In the genomic region with DNA sequence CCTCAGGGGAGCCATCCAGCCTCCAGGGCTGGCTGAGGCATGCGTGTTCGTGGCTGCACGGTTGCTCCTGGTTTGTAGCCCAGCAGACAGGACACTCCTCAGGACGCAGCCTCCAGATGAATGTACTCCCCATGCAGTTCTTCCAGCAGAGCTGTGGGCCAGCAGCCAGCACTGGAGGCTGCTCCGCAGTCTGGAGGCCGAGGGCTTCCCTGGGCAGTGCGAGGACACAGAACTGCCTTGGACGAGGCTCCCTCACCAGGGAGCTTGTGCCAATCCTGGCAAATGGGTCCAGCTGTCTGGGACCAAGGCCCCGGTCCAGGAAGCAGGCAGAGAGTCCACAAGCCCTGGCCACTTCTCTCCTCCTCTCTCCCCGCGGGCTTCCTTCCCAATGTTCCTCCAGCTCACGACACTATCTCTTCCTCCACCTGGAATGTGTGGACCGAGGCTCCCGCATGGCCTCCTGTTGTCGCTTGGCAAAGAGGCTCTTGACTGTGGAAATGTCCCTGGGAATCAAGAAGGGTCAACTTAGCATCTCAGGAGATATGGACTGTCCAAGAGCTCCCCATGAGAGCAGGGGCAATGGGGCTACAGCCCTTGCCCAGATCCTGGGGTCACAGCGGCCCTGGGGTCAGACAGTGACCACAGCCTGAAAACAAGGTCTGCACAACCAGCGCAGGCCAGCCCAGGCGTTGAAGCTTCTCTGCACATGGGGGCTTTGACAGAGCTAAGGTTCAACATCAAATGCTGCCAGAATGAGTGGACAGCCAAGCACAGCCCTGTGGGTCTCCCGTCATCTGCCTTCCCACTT, we compare ENCODE assay signal across 13 cellular contexts. TPM values are rescaled to one million over a fixed set of nuclear protein-coding genes. Genes with fewer than 3 reads are reported as not detected.
DNase-seq lines count a peak whose midpoint lies in the region; ATAC-seq and TF ChIP-seq lines count a peak whose summit lies in the region.
"Had no signal": no experiment of that assay in that cellular context is flagged by ENCODE, and none has a peak within 500 bp of the region (broad histone marks: within the 10 kb centered on the region; RNA-seq: fewer than 3 reads in every experiment).

No MANE protein-coding gene starts in this region.

- H3K27me3 ChIP-seq in MG63 = no peaks in the 10 kb centered on the region
- no peaks in the 10 kb centered on the region for H3K27me3 ChIP-seq in lower lobe of right lung (ENCODE audit: low read depth)
- H3K27me3 ChIP-seq in PC-9 (ENCODE audit: insufficient read depth, low read depth) = no peaks in the 10 kb centered on the region

- intact Hi-C loops in lower lobe of right lung (cut with DNase I) (no loop called here), PC-9 (cut with micrococcal nuclease; ENCODE audit: unreplicated experiment) (no loop called here)

- peak; percentile 89 for DNase-seq in MG63
- peak; percentile 67 for DNase-seq in cerebellar cortex (ENCODE audit: low spot score)
- peak; percentile 47 for DNase-seq in lower lobe of right lung
- DNase-seq in substantia nigra (lab: John Stamatoyannopoulos, UW) = peak in 28 of 49 donors; percentile 7 to 81 (median 37)
- no peak for DNase-seq in germinal center (ENCODE audit: low spot score)
- no peak for DNase-seq in PC-9
- DNase-seq in DMS53 treated with DMSO at 0.1 percent for 48 hours (lab: John Stamatoyannopoulos, UW; ENCODE audit: unreplicated experiment) = no peak
- DNase-seq: activated naive CD8-positive, alpha-beta T cell treated with anti-CD3 and anti-CD28 coated beads, Interleukin-2, amount 50 U/mL, for 24 hours; effector CD4-positive, alpha-beta T cell; NCI-H1694 had no signal

- H2AFZ ChIP-seq in PC-9 = no peak overlapping the region

- POLR2A ChIA-PET in PC-9 (lab: Charles Lee; ENCODE audit: unreplicated experiment) = interaction anchor here (0.7 kb wide), 1 partner anchor 26 kb away, joined by 3 read pairs; no protein-coding TSS in a partner anchor

- H3K4me3 ChIP-seq in MG63 = no peak overlapping the region
- no peak overlapping the region for H3K4me3 ChIP-seq in lower lobe of right lung
- H3K4me3 ChIP-seq in PC-9 = no peak overlapping the region
- H3K4me3 ChIP-seq: K562, lung, prostate gland had no signal

- no peaks in the 10 kb centered on the region for H4K20me1 ChIP-seq in PC-9 (ENCODE audit: insufficient read depth)

- no peaks in the 10 kb centered on the region for H3K9me3 ChIP-seq in MG63
- no peaks in the 10 kb centered on the region for H3K9me3 ChIP-seq in lower lobe of right lung
- no peaks in the 10 kb centered on the region for H3K9me3 ChIP-seq in PC-9 (ENCODE audit: insufficient read depth, low read depth)
- H3K9me3 ChIP-seq: prostate gland had no signal

- H3K4me2 ChIP-seq in PC-9 = no peak overlapping the region

- TF ChIP-seq CTCF in lower lobe of right lung (IDR thresholded peaks at IDR 0.05) (no peak), PC-9 (conservative IDR thresholded peaks at IDR 0.05) (no peak)

- H3K4me1 ChIP-seq in lower lobe of right lung (peaks cover 68% of the 10 kb centered on the region), PC-9 (replicated peaks; ENCODE audit: insufficient read depth) (peaks cover 33% of the 10 kb centered on the region)

- H3K27ac ChIP-seq in lower lobe of right lung (no peak overlapping the region), substantia nigra (ENCODE audit: low read depth, low read length, poor library complexity, severe bottlenecking) (no peak overlapping the region), PC-9 (no peak overlapping the region)
- H3K27ac ChIP-seq: prostate gland had no signal

- CTCF ChIA-PET in PC-9 (lab: Charles Lee) = interaction anchor here (0.6 kb wide), 1 partner anchor 310 kb away, joined by 3 read pairs; no protein-coding TSS in a partner anchor

- no peaks in the 10 kb centered on the region; the same call in 1 of the 2 replicates for H3F3A ChIP-seq in PC-9 (ENCODE audit: insufficient read depth, low read depth)

- ATAC-seq in lower lobe of right lung = no peak
- ATAC-seq: activated naive CD8-positive, alpha-beta T cell treated with anti-CD3 and anti-CD28 coated beads, Interleukin-2, amount 50 U/mL, for 24 hours; K562 had no signal

- no TSS peak for BruUV-seq in PC-9 (replicated peaks; lab: Mats Ljungman, UMichigan)

- no peaks in the 10 kb centered on the region for H3K79me2 ChIP-seq in PC-9 (ENCODE audit: low read depth)

- H3K36me3 ChIP-seq in MG63 (no peaks in the 10 kb centered on the region), lower lobe of right lung (no peaks in the 10 kb centered on the region), PC-9 (ENCODE audit: low read depth) (no peaks in the 10 kb centered on the region)
- H3K36me3 ChIP-seq: prostate gland had no signal

- H3K9me2 ChIP-seq in PC-9 (ENCODE audit: insufficient read depth) = no peaks in the 10 kb centered on the region

RNA-seq across cellular contexts. Expression of gene EDN2, which starts 5.3 kb away (rescaled TPM):
- total RNA-seq in MG63 (2014; rRNA removed; shearing (Covaris generic); ENCODE audit: low replicate concordance) = 3.0 and 4.7 TPM in 2 replicates
- total RNA-seq in lower lobe of right lung (2.1 TPM), PC-9 (2021) (0.43 and 0.48 TPM in 2 replicates)
- total RNA-seq: K562 had no signal

Comparison
In these comparisons a context has a peak if more than half of its experiments do, and no peak if none do; other contexts are left out.
1. DNase-seq: peak in MG63 (single experiment), cerebellar cortex (single experiment), lower lobe of right lung (single experiment) and substantia nigra (28 of 49); none in germinal center (single experiment), PC-9 (0 of 2) and DMS53 treated with DMSO at 0.1 percent for 48 hours (single experiment).